ENCODE assay signal across 7 cellular contexts in the genomic region with DNA sequence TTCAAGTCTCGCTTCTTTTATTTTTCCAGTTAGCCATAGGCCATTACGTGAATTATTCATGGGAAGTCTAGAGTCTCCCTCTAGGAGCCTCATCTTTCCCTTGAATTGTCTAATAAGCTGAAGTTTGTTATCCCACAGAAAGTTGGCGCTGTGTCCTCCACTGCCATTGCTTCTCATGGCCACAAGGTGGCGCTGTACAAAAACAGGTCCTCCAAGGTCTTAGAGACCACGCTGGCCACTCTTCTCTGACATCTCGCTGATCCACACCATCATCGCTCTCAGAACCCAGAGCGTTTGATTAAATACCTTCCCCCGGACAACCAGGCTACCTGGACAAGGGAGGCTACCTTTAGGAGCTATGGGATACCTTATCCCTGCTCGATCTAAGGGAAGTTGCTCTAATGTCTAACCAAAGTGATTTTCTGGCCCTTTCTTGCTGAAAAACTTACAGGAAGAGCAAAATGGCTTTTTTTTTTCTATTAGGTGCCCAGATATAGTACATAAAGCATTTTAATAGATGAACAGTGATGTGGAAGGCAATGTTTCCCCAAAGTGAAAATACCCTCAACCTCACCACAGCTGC.
DNase-seq lines count a peak whose midpoint lies in the region; ATAC-seq and TF ChIP-seq lines count a peak whose summit lies in the region.

No MANE protein-coding gene starts in this region.

- H3K4me1 Mint-ChIP-seq in activated T-cell treated with anti-CD3 and anti-CD28 coated beads, Interleukin-2, amount 50 U/mL, for 24 hours (ENCODE audit: low read depth): no peaks in the 10 kb centered on the region
- H3K4me1 Mint-ChIP-seq in glutamatergic neuron (ENCODE audit: low read depth, unreplicated experiment): peaks cover 8% of the 10 kb centered on the region

- H3K27ac Mint-ChIP-seq in activated T-cell treated with anti-CD3 and anti-CD28 coated beads, Interleukin-2, amount 50 U/mL, for 24 hours: no peak overlapping the region
- peak overlapping the region; percentile 3 for H3K27ac Mint-ChIP-seq in glutamatergic neuron (ENCODE audit: unreplicated experiment)

- H3K36me3 Mint-ChIP-seq in activated T-cell treated with anti-CD3 and anti-CD28 coated beads, Interleukin-2, amount 50 U/mL, for 24 hours (ENCODE audit: low read depth): no peaks in the 10 kb centered on the region
- H3K36me3 Mint-ChIP-seq in glutamatergic neuron (ENCODE audit: unreplicated experiment): peaks cover 5% of the 10 kb centered on the region

- DNase-seq in GM10266 (ENCODE audit: extremely low spot score) (peak; percentile 64), NCI-H460 (ENCODE audit: extremely low read depth, low read depth) (peak; percentile 68), glutamatergic neuron (peak; percentile 75), pulmonary artery endothelial cell (ENCODE audit: low read depth, low spot score) (peak; percentile 3)
- DNase-seq in activated T-cell treated with anti-CD3 and anti-CD28 coated beads, Interleukin-2, amount 50 U/mL, for 24 hours: peak; percentile 39

- TF ChIP-seq CTCF in GM10266 (IDR thresholded peaks at IDR 0.05; ENCODE audit: control insufficient read depth, insufficient read depth, low read depth, missing control alignments): peak; percentile 95
- TF ChIP-seq CTCF in glutamatergic neuron (IDR thresholded peaks at IDR 0.05; ENCODE audit: partially characterized antibody, unreplicated experiment): peak; percentile 99

- H3K9me3 Mint-ChIP-seq in activated T-cell treated with anti-CD3 and anti-CD28 coated beads, Interleukin-2, amount 50 U/mL, for 24 hours: no peaks in the 10 kb centered on the region
- no peaks in the 10 kb centered on the region for H3K9me3 Mint-ChIP-seq in glutamatergic neuron (ENCODE audit: unreplicated experiment)

- peaks cover 23% of the 10 kb centered on the region for H3K27me3 Mint-ChIP-seq in activated T-cell treated with anti-CD3 and anti-CD28 coated beads, Interleukin-2, amount 50 U/mL, for 24 hours
- no peaks in the 10 kb centered on the region for H3K27me3 Mint-ChIP-seq in glutamatergic neuron (ENCODE audit: unreplicated experiment)

- ATAC-seq in HG02981 (IDR thresholded peaks at IDR 0.05; ENCODE audit: unreplicated experiment) (peak; percentile 56), GM21367 (IDR thresholded peaks at IDR 0.05; ENCODE audit: unreplicated experiment) (no peak)

- no peak overlapping the region for H3K4me3 Mint-ChIP-seq in activated T-cell treated with anti-CD3 and anti-CD28 coated beads, Interleukin-2, amount 50 U/mL, for 24 hours
- H3K4me3 Mint-ChIP-seq in glutamatergic neuron (ENCODE audit: unreplicated experiment): peak overlapping the region; percentile 46

Comparison
In these comparisons a context has a peak if more than half of its experiments do, and no peak if none do; other contexts are left out.
1. DNase-seq: peak in every context shown above with its lines; median percentile 75 in glutamatergic neuron; 68 in NCI-H460; 64 in GM10266; 39 in activated T-cell treated with anti-CD3 and anti-CD28 coated beads, Interleukin-2, amount 50 U/mL, for 24 hours; 3 in pulmonary artery endothelial cell.